In the genomic region with DNA sequence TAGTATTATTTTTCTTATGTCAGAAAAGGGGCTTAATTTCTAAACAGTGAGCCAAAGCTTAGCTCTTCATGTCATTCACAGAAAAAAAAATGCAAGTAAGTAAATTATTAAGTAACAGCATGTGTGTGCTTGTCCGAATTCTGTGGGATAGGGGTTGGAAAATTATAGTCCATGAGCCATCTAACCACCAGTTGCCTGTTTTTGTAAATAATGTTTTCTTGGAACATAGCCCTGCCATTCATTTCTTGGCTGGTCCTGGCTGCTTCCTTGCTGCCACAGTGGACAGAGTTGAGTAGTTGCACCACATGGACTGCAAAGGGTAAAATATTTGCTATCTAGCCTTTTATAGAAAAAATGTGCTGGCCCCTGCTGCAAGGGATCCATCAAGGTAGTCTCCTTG, we compare ENCODE assay signal across 15 cellular contexts.
"Had no signal": no experiment of that assay in that cellular context is flagged by ENCODE, and none has a peak within 500 bp of the region (broad histone marks: within the 10 kb centered on the region; RNA-seq: fewer than 3 reads in every experiment).

No MANE protein-coding gene starts in this region.

- H3K4me3 ChIP-seq: heart right ventricle, lower lobe of right lung, psoas muscle, spleen, stomach, testis had no signal

- H3K27me3 ChIP-seq: heart right ventricle, spleen, stomach, testis had no signal

- DNase-seq: activated CD4-positive, alpha-beta T cell treated with anti-CD3 and anti-CD28 coated beads, Interleukin-2, amount 50 U/mL, for 1 hour; activated CD8-positive, alpha-beta memory T cell treated with anti-CD3 and anti-CD28 coated beads for 24 hours; activated gamma-delta T cell treated with Interleukin-2 at 50 U/mL for 16 hours; heart right ventricle; left colon; lower lobe of right lung; midbrain; psoas muscle; spleen; stomach; T-cell; T-helper 9 cell; testis had no signal

- H3K4me1 ChIP-seq: lower lobe of right lung, psoas muscle, spleen, stomach had no signal

- H3K36me3 ChIP-seq: heart right ventricle, lower lobe of right lung, spleen, stomach had no signal

- H3K27ac ChIP-seq: heart right ventricle, lower lobe of right lung, psoas muscle, spleen, stomach, testis had no signal

- ATAC-seq: esophagus mucosa, heart right ventricle, left colon, lower lobe of right lung, psoas muscle, sciatic nerve, T-cell had no signal

- H3K9me3 ChIP-seq: heart right ventricle, lower lobe of right lung, psoas muscle, spleen, stomach, testis had no signal
